ENCODE assay signal across 8 cellular contexts in the genomic region with DNA sequence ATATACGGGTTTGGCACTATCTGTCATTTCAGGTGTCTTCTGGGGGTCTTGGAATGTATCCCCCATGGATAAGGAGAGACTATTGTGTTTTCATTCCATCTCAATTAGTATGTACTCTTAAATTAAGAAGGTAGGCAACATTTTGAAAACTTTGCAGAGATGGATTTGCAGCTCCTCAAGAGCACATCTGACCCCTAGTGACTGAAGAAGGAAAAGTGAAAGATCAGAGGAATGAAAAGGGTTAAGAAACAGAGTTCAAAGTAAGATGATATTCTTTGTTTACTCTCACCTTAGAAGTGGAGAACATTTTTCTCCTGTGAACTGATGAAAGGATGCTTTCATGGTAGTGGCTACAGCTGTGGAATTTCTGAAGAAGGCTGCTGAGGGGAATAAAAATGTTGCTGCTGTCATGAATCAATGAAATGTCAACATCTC. TPM values are rescaled to one million over a fixed set of nuclear protein-coding genes. Genes with fewer than 3 reads are reported as not detected.
A peak's percentile ranks its signal among the peaks of the same experiment; 100 is the strongest.
DNase-seq lines count a peak whose midpoint lies in the region; FAIRE-seq and TF ChIP-seq lines count a peak whose summit lies in the region.

No MANE protein-coding gene starts in this region.

- H3K9me3 Mint-ChIP-seq in brain, result peaks cover 0 to 9% (median 0%) of the 10 kb centered on the region in 5 experiments

- H3K27me3 ChIP-seq in Loucy (ENCODE audit: insufficient read depth, low read length, poor library complexity, severe bottlenecking) (no peaks in the 10 kb centered on the region), muscle layer of duodenum (ENCODE audit: low read depth, low read length) (no peaks in the 10 kb centered on the region)

- no peaks in the 10 kb centered on the region for H3K4me1 ChIP-seq in Loucy (ENCODE audit: insufficient read depth, low read length, poor library complexity, severe bottlenecking)
- H3K4me1 ChIP-seq in muscle layer of duodenum (ENCODE audit: control insufficient read depth in 1 of 2, insufficient read depth in 2 of 2, low read length in 2 of 2), result peaks cover 11 to 21% of the 10 kb centered on the region in 2 donors

- H3K36me3 ChIP-seq in Loucy (ENCODE audit: insufficient read depth, low read length) (no peaks in the 10 kb centered on the region), muscle layer of duodenum (ENCODE audit: control insufficient read depth in 1 of 2, insufficient read depth in 2 of 2, low read length in 2 of 2) (peaks cover 0 to 10% of the 10 kb centered on the region in 2 donors)

- peak; percentile 61 for TF ChIP-seq CTCF in Loucy (conservative IDR thresholded peaks at IDR 0.05; ENCODE audit: low read length)
- peak; percentile 36 to 70 for TF ChIP-seq CTCF in brain (conservative IDR thresholded peaks at IDR 0.05)

- no peak overlapping the region for H3K4me2 ChIP-seq in Loucy (ENCODE audit: low read depth, low read length, poor library complexity, severe bottlenecking)

- DNase-seq in NCI-H510A treated with DMSO at 0.1 percent for 48 hours (lab: John Stamatoyannopoulos, UW) (peak; percentile 28), NCI-H510A (lab: John Stamatoyannopoulos, UW) (no peak), GM12891 (ENCODE audit: insufficient read length, low spot score) (no peak), GM19238 (ENCODE audit: insufficient read length, low spot score) (no peak), HuH-7 (ENCODE audit: low spot score) (no peak)

- no peaks in the 10 kb centered on the region for H3K27me3 Mint-ChIP-seq in brain

- TF ChIP-seq POLR2A in GM12891 (IDR thresholded peaks at IDR 0.05; ENCODE audit: low read depth, low read length), result no peak

- no peak overlapping the region for H3K4me3 Mint-ChIP-seq in brain

- no peak for FAIRE-seq in GM12891 (lab: Jason Lieb, UNC)

- H3K4me1 Mint-ChIP-seq in brain, result peaks cover 28% of the 10 kb centered on the region

- peaks cover 31% of the 10 kb centered on the region for H3K36me3 Mint-ChIP-seq in brain

- H3K4me3 ChIP-seq in Loucy (ENCODE audit: low read length, poor library complexity, severe bottlenecking) (no peak overlapping the region), muscle layer of duodenum (ENCODE audit: low read depth in 1 of 2, low read length in 2 of 2) (no peak overlapping the region)

- peak overlapping the region; percentile 10 for H3K27ac ChIP-seq in muscle layer of duodenum (ENCODE audit: low read length)

- no peaks in the 10 kb centered on the region for H3F3A ChIP-seq in Loucy (ENCODE audit: low read depth)

- H3K9me3 ChIP-seq in Loucy (ENCODE audit: insufficient read depth, low read depth, low read length) (no peaks in the 10 kb centered on the region), muscle layer of duodenum (ENCODE audit: control insufficient read depth in 1 of 2, low read length in 2 of 2) (no peaks in the 10 kb centered on the region)

- peak overlapping the region in 1 of 5 experiments; percentile 40 for H3K27ac Mint-ChIP-seq in brain

- H4K20me1 ChIP-seq in Loucy (ENCODE audit: insufficient read depth, low read length, poor library complexity, severe bottlenecking), result no peaks in the 10 kb centered on the region

- 0 out of 2 replicates have a peak overlapping the region, but pooled peaks have one; percentile 33 for H2AFZ ChIP-seq in Loucy (ENCODE audit: low read length)

- H3K9me2 ChIP-seq in Loucy (replicated peaks; ENCODE audit: low read depth, low read length), result no peaks in the 10 kb centered on the region

- H3K9ac ChIP-seq in Loucy (ENCODE audit: low read depth, low read length, poor library complexity, severe bottlenecking), result no peak overlapping the region

- no peaks in the 10 kb centered on the region for H3K79me2 ChIP-seq in Loucy (ENCODE audit: insufficient read depth, low read length)

TF ChIP-seq in GM12891, 5 proteins besides CTCF, POLR2A, EP300 and RAD21:
- TF ChIP-seq POU2F2 (IDR thresholded peaks at IDR 0.05; ENCODE audit: low read depth, low read length) (no peak), PAX5 (IDR thresholded peaks at IDR 0.05; ENCODE audit: insufficient read depth, low read length, severe bottlenecking) (no peak), POLR2AphosphoS5 (IDR thresholded peaks at IDR 0.05; ENCODE audit: low read depth, low read length) (no peak), SPI1 (IDR thresholded peaks at IDR 0.05; ENCODE audit: low read depth, low read length) (no peak), TAF1 (IDR thresholded peaks at IDR 0.05; ENCODE audit: low read depth, low read length) (no peak)

RNA-seq across cellular contexts. Expression of a gene that starts 41.5 kb away (rescaled TPM):
- polyA plus RNA-seq in brain (ENCODE audit: insufficient read depth, low read depth, low replicate concordance), result 34.4 TPM
- 0.03 TPM for polyA plus RNA-seq in GM12891 (2012; ENCODE audit: low read depth, missing spikeins)
